In the genomic region with DNA sequence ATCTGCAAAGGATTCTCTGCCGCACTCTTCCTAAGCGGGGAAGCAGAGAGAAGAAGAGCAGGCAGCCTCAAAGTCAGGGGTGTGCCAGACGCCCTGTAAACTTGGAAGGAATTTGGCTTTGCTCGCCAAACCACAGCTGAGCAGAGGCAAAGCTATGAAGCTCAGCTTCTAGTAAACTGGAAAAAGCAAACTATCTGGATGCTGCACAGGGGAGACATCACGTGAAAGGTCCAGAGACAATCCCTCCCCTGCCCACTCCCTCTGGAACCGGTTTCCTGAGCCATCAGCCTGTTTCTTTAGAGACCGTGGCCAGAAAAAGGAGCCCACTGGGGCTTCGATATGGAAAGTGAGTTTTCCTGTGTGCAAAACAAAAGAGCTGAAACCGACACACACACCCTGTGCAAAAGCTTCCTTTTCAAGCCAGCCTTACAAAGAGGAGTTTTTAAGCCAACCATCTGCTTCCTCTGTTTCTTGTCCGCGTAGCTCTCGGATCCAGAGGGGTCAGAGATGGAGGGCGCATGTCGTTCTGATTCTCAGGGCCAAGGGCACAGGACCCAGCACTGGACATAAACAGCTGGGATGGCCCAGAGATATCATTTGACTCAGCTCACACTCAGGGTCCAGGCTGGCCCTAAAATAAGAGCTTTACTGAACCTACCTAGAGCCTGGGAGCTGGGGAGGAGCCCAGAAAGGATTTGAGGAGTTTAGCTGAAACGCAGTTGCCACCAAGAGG, we compare ENCODE assay signal across 12 cellular contexts. TPM values are rescaled to one million over a fixed set of nuclear protein-coding genes. Genes with fewer than 3 reads are reported as not detected.
A peak's percentile ranks its signal among the peaks of the same experiment; 100 is the strongest.
DNase-seq lines count a peak whose midpoint lies in the region; FAIRE-seq and TF ChIP-seq lines count a peak whose summit lies in the region.
"Had no signal": no experiment of that assay in that cellular context is flagged by ENCODE, and none has a peak within 500 bp of the region (broad histone marks: within the 10 kb centered on the region; RNA-seq: fewer than 3 reads in every experiment).

No MANE protein-coding gene starts in this region.

- no peak overlapping the region for H2BK12ac ChIP-seq in trophoblast cell (ENCODE audit: low read length)

- H2BK120ac ChIP-seq in trophoblast cell (ENCODE audit: insufficient read depth, low read length, poor library complexity), result no peak overlapping the region

- intact Hi-C loops in kidney (cut with DNase I) (no loop called here), spleen (cut with DNase I; ENCODE audit: low total_unique reads) (no loop called here)

- H3K4me2 ChIP-seq in trophoblast cell (ENCODE audit: low read length), result no peak overlapping the region

- H4K91ac ChIP-seq in trophoblast cell (ENCODE audit: low read depth, low read length), result no peak overlapping the region

- no peak for TF ChIP-seq CTCF in choroid plexus epithelial cell (conservative IDR thresholded peaks at IDR 0.05; ENCODE audit: low read depth, low read length)
- TF ChIP-seq CTCF in kidney (IDR thresholded peaks at IDR 0.05; ENCODE audit: borderline replicate concordance, extremely low read depth, insufficient read depth), result no peak
- no peak for TF ChIP-seq CTCF in spleen (IDR thresholded peaks at IDR 0.05 in 8 of 11, conservative IDR thresholded peaks at IDR 0.05 in 3 of 11)

- no peak overlapping the region for H2BK5ac ChIP-seq in trophoblast cell (ENCODE audit: low read depth, low read length, poor library complexity)

- no peak overlapping the region for H2AK5ac ChIP-seq in trophoblast cell (ENCODE audit: low read length)

- no peak overlapping the region for H4K12ac ChIP-seq in trophoblast cell (ENCODE audit: low read depth, low read length)

- no peaks in the 10 kb centered on the region for H3K79me1 ChIP-seq in trophoblast cell (ENCODE audit: low read length)

- H3K4me3 ChIP-seq in choroid plexus epithelial cell (ENCODE audit: low read depth, low read length) (no peak overlapping the region), kidney (ENCODE audit: low read length in 2 of 2) (no peak overlapping the region), spleen (peak overlapping the region in 1 of 8 donors; percentile 1), trophoblast cell (ENCODE audit: low read depth, low read length) (no peak overlapping the region)
- H3K4me3 ChIP-seq: K562 had no signal

- no peak overlapping the region for H3K14ac ChIP-seq in trophoblast cell (ENCODE audit: low read length)

- peak; percentile 58 for DNase-seq in H4 (ENCODE audit: low spot score)
- DNase-seq in choroid plexus epithelial cell (ENCODE audit: low read depth), result peak; percentile 89
- peak; percentile 63 for DNase-seq in kidney
- peak; percentile 79 for DNase-seq in spleen
- no peak for DNase-seq in NCI-H1092 (lab: John Stamatoyannopoulos, UW)
- DNase-seq in NCI-H774 (lab: John Stamatoyannopoulos, UW), result no peak
- DNase-seq in DMS153 (lab: John Stamatoyannopoulos, UW), result no peak
- DNase-seq in trophoblast cell, result no peak
- DNase-seq: activated gamma-delta T cell treated with Interleukin-2 at 50 U/mL for 16 hours, GF-D8, occipital lobe had no signal

- peak overlapping the region in 1 of 2 donors; percentile 34 for H3K27ac ChIP-seq in kidney (ENCODE audit: low read depth in 2 of 2, low read length in 2 of 2)
- peak overlapping the region; percentile 42 to 83 (median 74) for H3K27ac ChIP-seq in spleen
- no peak overlapping the region for H3K27ac ChIP-seq in trophoblast cell (ENCODE audit: low read depth, low read length)

- H3K79me2 ChIP-seq in trophoblast cell (ENCODE audit: control insufficient read depth, insufficient read depth, low read length, poor library complexity), result no peaks in the 10 kb centered on the region

- 11 to 24% (median 23%) methylated on average over 13 to 15 of the region's 15 CpGs for WGBS in spleen, 5 donors
- no CpG with 5 or more reads among the region's 15 CpGs for WGBS in trophoblast cell (ENCODE audit: extremely low coverage, insufficient coverage, insufficient read length)

- no peak for FAIRE-seq in kidney (lab: Jason Lieb, UNC)
- FAIRE-seq: K562 had no signal

- no peak overlapping the region for H3K9ac ChIP-seq in kidney (ENCODE audit: low read length in 2 of 2)
- H3K9ac ChIP-seq in trophoblast cell (ENCODE audit: low read length), result no peak overlapping the region

- TF ChIP-seq POLR2A in spleen (IDR thresholded peaks at IDR 0.05), result no peak

- H4K8ac ChIP-seq in trophoblast cell (ENCODE audit: low read depth, low read length), result no peak overlapping the region

- peaks cover 5 to 12% of the 10 kb centered on the region in 2 donors for H3K4me1 ChIP-seq in kidney (ENCODE audit: control insufficient read depth in 1 of 2, insufficient read depth in 1 of 2, low read depth in 1 of 2, low read length in 2 of 2)
- H3K4me1 ChIP-seq in spleen, result peaks cover 7 to 27% (median 13%) of the 10 kb centered on the region in 6 donors
- H3K4me1 ChIP-seq in trophoblast cell (ENCODE audit: control insufficient read depth in 1 of 2, insufficient read depth in 2 of 2, low read length in 2 of 2), result no peaks in the 10 kb centered on the region

- no peak overlapping the region for H3K23ac ChIP-seq in trophoblast cell (ENCODE audit: low read length)

- H3K27me3 ChIP-seq in spleen (replicated peaks in 1 of 7) (no peaks in the 10 kb centered on the region), trophoblast cell (ENCODE audit: insufficient read depth, low read length) (no peaks in the 10 kb centered on the region)

- H3K4ac ChIP-seq in trophoblast cell (ENCODE audit: low read depth, low read length), result no peak overlapping the region

- H2AFZ ChIP-seq in trophoblast cell (ENCODE audit: insufficient read depth, low read length, poor library complexity), result no peak overlapping the region

- no peak overlapping the region for H3K18ac ChIP-seq in trophoblast cell (ENCODE audit: low read length)

- peaks cover 0 to 3% of the 10 kb centered on the region in 2 donors for H3K36me3 ChIP-seq in kidney (ENCODE audit: control insufficient read depth in 1 of 2, insufficient read depth in 2 of 2, low read length in 2 of 2)
- H3K36me3 ChIP-seq in spleen, result peaks cover 0 to 16% (median 0%) of the 10 kb centered on the region in 6 donors
- no peaks in the 10 kb centered on the region for H3K36me3 ChIP-seq in trophoblast cell (ENCODE audit: control insufficient read depth in 1 of 2, insufficient read depth in 2 of 2, low read length in 2 of 2)

- no peaks in the 10 kb centered on the region for H3K9me3 ChIP-seq in kidney (ENCODE audit: control insufficient read depth in 1 of 2, low read length in 2 of 2)
- peaks cover 0 to 8% (median 0%) of the 10 kb centered on the region in 8 donors for H3K9me3 ChIP-seq in spleen
- H3K9me3 ChIP-seq in trophoblast cell (ENCODE audit: insufficient read depth, low read depth, low read length), result no peaks in the 10 kb centered on the region

RNA-seq across cellular contexts. Expression of gene DNAAF5, which starts 58.2 kb away (rescaled TPM):
- total RNA-seq in H4 (2014; rRNA removed; shearing (Covaris generic)), result 51.0 and 51.2 TPM in 2 replicates
- total RNA-seq in kidney (29.7 TPM), spleen (10 to 100 TPM; 13.7 to 22.4 (median 21.2) TPM)
- polyA plus RNA-seq in kidney (ENCODE audit: insufficient read depth, low read depth, low replicate concordance) (11.6 TPM), spleen (1 to 10 TPM; 7.5 to 8.4 (median 7.7) TPM)
- polyA plus RNA-seq in trophoblast cell (2013), result 13.5 and 13.7 TPM in 2 replicates

RNA-seq across cellular contexts. Expression of gene PRKAR1B, which starts 58.8 kb away (rescaled TPM):
- total RNA-seq in H4 (2014; rRNA removed; shearing (Covaris generic)), result 40.5 and 46.7 TPM in 2 replicates
- total RNA-seq in kidney (15.9 TPM), spleen (10 to 100 TPM; 20.8 to 39.5 (median 23.8) TPM)
- polyA plus RNA-seq in kidney (ENCODE audit: insufficient read depth, low read depth, low replicate concordance) (21.4 TPM), spleen (10 to 100 TPM in 2 of 3 donors, 1 to 10 TPM in 1; 9.9 to 30.2 (median 13.9) TPM)
- 2.6 and 3.4 TPM in 2 replicates for polyA plus RNA-seq in trophoblast cell (2013)

Comparison
In these comparisons a context has a peak if more than half of its experiments do, and no peak if none do; other contexts are left out.
1. DNase-seq: peak in H4 (single experiment), choroid plexus epithelial cell (single experiment), kidney (single experiment) and spleen (single experiment); none in NCI-H1092 (single experiment), NCI-H774 (single experiment), DMS153 (single experiment) and trophoblast cell (0 of 2).